Comparison of ENCODE assay signal across 8 cellular contexts in the genomic region with DNA sequence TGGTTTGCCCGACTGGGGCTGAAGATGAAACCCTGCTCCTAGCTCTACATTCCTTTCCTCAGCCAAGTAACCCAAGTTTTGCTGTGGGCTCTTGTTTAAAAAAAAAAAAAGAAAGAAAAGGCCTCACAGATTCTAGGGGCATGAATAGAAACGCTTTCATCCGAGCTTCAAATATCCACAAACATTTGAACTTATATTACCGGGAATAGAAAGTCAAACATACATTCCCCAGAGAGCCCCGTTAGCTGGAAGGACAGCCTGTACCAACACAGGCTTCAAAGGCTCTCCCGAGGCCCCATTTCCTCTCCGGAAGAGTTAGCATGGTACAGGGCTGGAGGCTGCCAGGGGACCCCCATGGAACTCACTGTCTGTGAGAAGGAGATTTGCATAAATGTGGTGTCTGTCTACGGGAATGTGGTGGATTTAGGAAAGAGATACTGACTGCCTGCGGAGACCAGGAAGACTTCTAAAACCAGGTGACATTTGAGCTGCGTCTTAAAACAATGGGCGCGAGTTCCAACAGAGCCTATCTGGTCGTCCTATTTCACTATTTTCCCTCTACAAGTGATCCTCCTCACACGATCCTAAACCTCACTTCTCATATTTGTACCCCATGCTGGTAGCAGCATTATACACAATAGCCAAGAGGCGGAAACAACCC. TPM values are rescaled to one million over a fixed set of nuclear protein-coding genes. Genes with fewer than 3 reads are reported as not detected.
DNase-seq lines count a peak whose midpoint lies in the region; ATAC-seq and TF ChIP-seq lines count a peak whose summit lies in the region.

No MANE protein-coding gene starts in this region.

- no peaks in the 10 kb centered on the region for H3K4me1 ChIP-seq in BE2C
- H3K4me1 ChIP-seq in PC-9 (replicated peaks; ENCODE audit: insufficient read depth), result peaks cover 5% of the 10 kb centered on the region; the same call in 1 of the 2 replicates
- no peaks in the 10 kb centered on the region for H3K4me1 ChIP-seq in esophagus (ENCODE audit: control insufficient read depth in 2 of 2, insufficient read depth in 2 of 2, low read length in 1 of 2)

- CTCF ChIA-PET in PC-9 (lab: Charles Lee), result interaction anchor here (0.6 to 0.7 kb wide), 4 partner anchors 17 to 1014 kb away, joined by 3 to 6 read pairs (median 4); no protein-coding TSS in a partner anchor

- WGBS in esophagus, 2 donors, result 51 to 56% methylated on average over 15 of the region's 15 CpGs

- H3K4me1 Mint-ChIP-seq in natural killer cell treated with Interleukin-12 subunit alpha and Interleukin-12 subunit beta and Interleukin-15 and Interleukin-18, amount 100 ng/mL, for 72 hours (ENCODE audit: low read depth in 2 of 2), result peaks cover 0 to 6% of the 10 kb centered on the region in 2 donors

- peak overlapping the region; percentile 26 for H3K4me3 Mint-ChIP-seq in natural killer cell treated with Interleukin-12 subunit alpha and Interleukin-12 subunit beta and Interleukin-15 and Interleukin-18, amount 100 ng/mL, for 72 hours

- H3K9me2 ChIP-seq in PC-9 (ENCODE audit: insufficient read depth), result no peaks in the 10 kb centered on the region

- TF ChIP-seq CTCF in BE2C (IDR thresholded peaks at IDR 0.05; ENCODE audit: low read depth, low read length) (no peak), PC-9 (conservative IDR thresholded peaks at IDR 0.05) (no peak)

- H3F3A ChIP-seq in PC-9 (ENCODE audit: insufficient read depth, low read depth), result peaks cover 12% of the 10 kb centered on the region; the same call in 1 of the 2 replicates

- POLR2A ChIA-PET in PC-9 (lab: Charles Lee; ENCODE audit: unreplicated experiment), result no interaction called here

- DNase-seq in BE2C, result no peak
- no peak for DNase-seq in PC-9
- no peak for DNase-seq in natural killer cell treated with Interleukin-12 subunit alpha and Interleukin-12 subunit beta and Interleukin-15 and Interleukin-18, amount 100 ng/mL, for 72 hours (ENCODE audit: low spot score)
- no peak for DNase-seq in NCI-H128 (lab: John Stamatoyannopoulos, UW; ENCODE audit: unreplicated experiment)
- no peak for DNase-seq in cerebellar nuclear complex (lab: John Stamatoyannopoulos, UW)
- no peak for DNase-seq in NK-92 (lab: John Stamatoyannopoulos, UW; ENCODE audit: unreplicated experiment)
- DNase-seq in cerebellum (ENCODE audit: low spot score), result no peak

- intact Hi-C loops in PC-9 (cut with micrococcal nuclease; ENCODE audit: unreplicated experiment), result loop anchor here (5.0 kb wide), 1 partner anchor 209 kb away; no protein-coding TSS in a partner anchor

- no peaks in the 10 kb centered on the region for H4K20me1 ChIP-seq in PC-9 (ENCODE audit: insufficient read depth)

- peak overlapping the region; percentile 81 for H3K4me2 ChIP-seq in PC-9

- no peak overlapping the region for H2AFZ ChIP-seq in PC-9

- H3K4me3 ChIP-seq in BE2C (ENCODE audit: low read depth, low read length) (peak overlapping the region; percentile 46), PC-9 (peak overlapping the region; percentile 51; the same call in 1 of the 2 replicates), esophagus (ENCODE audit: low read depth in 1 of 2, low read length in 2 of 2) (peak overlapping the region; percentile 42 to 54)

- H3K27me3 Mint-ChIP-seq in natural killer cell treated with Interleukin-12 subunit alpha and Interleukin-12 subunit beta and Interleukin-15 and Interleukin-18, amount 100 ng/mL, for 72 hours, result peaks cover 34 to 40% of the 10 kb centered on the region in 2 donors

- no peaks in the 10 kb centered on the region for H3K9me3 Mint-ChIP-seq in natural killer cell treated with Interleukin-12 subunit alpha and Interleukin-12 subunit beta and Interleukin-15 and Interleukin-18, amount 100 ng/mL, for 72 hours

- H3K27me3 ChIP-seq in BE2C, result peaks cover 16% of the 10 kb centered on the region
- peaks cover 9% of the 10 kb centered on the region; the same call in 1 of the 2 replicates for H3K27me3 ChIP-seq in PC-9 (ENCODE audit: insufficient read depth, low read depth)
- no peaks in the 10 kb centered on the region for H3K27me3 ChIP-seq in esophagus (ENCODE audit: control insufficient read depth in 1 of 2, insufficient read depth in 2 of 2, low read length in 2 of 2)

- H3K27ac ChIP-seq in PC-9 (no peak overlapping the region), esophagus (ENCODE audit: low read depth in 2 of 2, low read length in 1 of 2) (peak overlapping the region; percentile 11 to 46)

- ATAC-seq in natural killer cell treated with Interleukin-12 subunit alpha and Interleukin-12 subunit beta and Interleukin-15 and Interleukin-18, amount 100 ng/mL, for 72 hours, result no peak

- H3K36me3 ChIP-seq in BE2C, result no peaks in the 10 kb centered on the region
- H3K36me3 ChIP-seq in PC-9 (ENCODE audit: low read depth), result no peaks in the 10 kb centered on the region
- H3K36me3 ChIP-seq in esophagus (ENCODE audit: control insufficient read depth in 2 of 2, insufficient read depth in 2 of 2, low read length in 1 of 2), result no peaks in the 10 kb centered on the region

- H3K27ac Mint-ChIP-seq in natural killer cell treated with Interleukin-12 subunit alpha and Interleukin-12 subunit beta and Interleukin-15 and Interleukin-18, amount 100 ng/mL, for 72 hours, result no peak overlapping the region

- H3K9me3 ChIP-seq in BE2C, result no peaks in the 10 kb centered on the region
- no peaks in the 10 kb centered on the region for H3K9me3 ChIP-seq in PC-9 (ENCODE audit: insufficient read depth, low read depth)
- no peaks in the 10 kb centered on the region for H3K9me3 ChIP-seq in esophagus (ENCODE audit: control insufficient read depth in 2 of 2, insufficient read depth in 1 of 2, low read depth in 1 of 2, low read length in 1 of 2)

- BruUV-seq in PC-9 (replicated peaks; lab: Mats Ljungman, UMichigan), result no TSS peak

- H3K36me3 Mint-ChIP-seq in natural killer cell treated with Interleukin-12 subunit alpha and Interleukin-12 subunit beta and Interleukin-15 and Interleukin-18, amount 100 ng/mL, for 72 hours, result no peaks in the 10 kb centered on the region

- no peaks in the 10 kb centered on the region for H3K79me2 ChIP-seq in PC-9 (ENCODE audit: low read depth)

RNA-seq across cellular contexts. Expression of gene MATN3, which starts 0.7 kb away (rescaled TPM):
- 0.17 TPM for polyA plus RNA-seq in BE2C (2012; ENCODE audit: insufficient read depth, insufficient read length, low read depth)
- total RNA-seq in PC-9 (2021) (1.0 and 1.9 TPM in 2 replicates), cerebellum (3.1 TPM)
- polyA plus RNA-seq in esophagus, result under 1 TPM; 0.14 to 0.42 TPM
- not detected for total RNA-seq in natural killer cell treated with Interleukin-12 subunit alpha and Interleukin-12 subunit beta and Interleukin-15 and Interleukin-18, amount 100 ng/mL, for 72 hours

RNA-seq across cellular contexts. Expression of gene WDR35, which starts 23.3 kb away (rescaled TPM):
- 17.8 TPM for polyA plus RNA-seq in BE2C (2012; ENCODE audit: insufficient read depth, insufficient read length, low read depth)
- total RNA-seq in PC-9 (2021) (7.4 and 8.2 TPM in 2 replicates), cerebellum (26.4 TPM)
- 1 to 10 TPM in 1 of 2 donors, under 1 TPM in 1; 0.83 to 1.3 TPM for polyA plus RNA-seq in esophagus
- total RNA-seq in natural killer cell treated with Interleukin-12 subunit alpha and Interleukin-12 subunit beta and Interleukin-15 and Interleukin-18, amount 100 ng/mL, for 72 hours, result 10 to 100 TPM in 1 of 2 donors, 1 to 10 TPM in 1; 6.4 to 13.6 TPM

RNA-seq across cellular contexts. Expression of gene LAPTM4A, which starts 38.2 kb away (rescaled TPM):
- polyA plus RNA-seq in BE2C (2012; ENCODE audit: insufficient read depth, insufficient read length, low read depth), result 148 TPM
- 96.6 and 125 TPM in 2 replicates for total RNA-seq in PC-9 (2021)
- 100 to 1,000 TPM in 1 of 2 donors, 10 to 100 TPM in 1; 57.7 to 148 TPM for polyA plus RNA-seq in esophagus
- total RNA-seq in natural killer cell treated with Interleukin-12 subunit alpha and Interleukin-12 subunit beta and Interleukin-15 and Interleukin-18, amount 100 ng/mL, for 72 hours, result 10 to 100 TPM; 13.2 to 37.2 TPM
- 71.8 TPM for total RNA-seq in cerebellum
